ENCODE assay signal across 9 cellular contexts in genomic region chr20:49814057-49814675, GRCh38. TPM values are rescaled to one million over a fixed set of nuclear protein-coding genes. Genes with fewer than 3 reads are reported as not detected.
A peak's percentile ranks its signal among the peaks of the same experiment; 100 is the strongest.
DNase-seq lines count a peak whose midpoint lies in the region; ATAC-seq and TF ChIP-seq lines count a peak whose summit lies in the region.
"Had no signal": no experiment of that assay in that cellular context is flagged by ENCODE, and none has a peak within 500 bp of the region (broad histone marks: within the 10 kb centered on the region; RNA-seq: fewer than 3 reads in every experiment).

No MANE protein-coding gene starts in this region.

- H3K36me3 Mint-ChIP-seq in T-helper 1 cell treated with Interleukin-12 subunit alpha and Interleukin-12 subunit beta and Interleukin-4 antibody, amounts not matched to agents 30 μg/mL and 1 μg/mL, for 36 hours (ENCODE audit: low read depth): peaks cover 34% of the 10 kb centered on the region

- H3K27me3 Mint-ChIP-seq in T-helper 1 cell treated with Interleukin-12 subunit alpha and Interleukin-12 subunit beta and Interleukin-4 antibody, amounts not matched to agents 30 μg/mL and 1 μg/mL, for 36 hours (ENCODE audit: low read depth): no peaks in the 10 kb centered on the region

- H3F3A ChIP-seq in OCI-LY1 (ENCODE audit: insufficient read depth, low read length): no peaks in the 10 kb centered on the region

- peak overlapping the region; percentile 96 for H3K9ac ChIP-seq in OCI-LY1 (ENCODE audit: low read length)

- H4K20me1 ChIP-seq in OCI-LY1 (ENCODE audit: insufficient read depth, low read length): no peaks in the 10 kb centered on the region

- H3K4me1 Mint-ChIP-seq in T-helper 1 cell treated with Interleukin-12 subunit alpha and Interleukin-12 subunit beta and Interleukin-4 antibody, amounts not matched to agents 30 μg/mL and 1 μg/mL, for 36 hours (ENCODE audit: low read depth): peaks cover 43% of the 10 kb centered on the region

- H3K27ac ChIP-seq in OCI-LY1 (ENCODE audit: low read depth, low read length, poor library complexity, severe bottlenecking) (peak overlapping the region; percentile 85), esophagus squamous epithelium (peak overlapping the region; percentile 88 to 99 (median 96)), spleen (peak overlapping the region; percentile 89 to 100 (median 98))

- H3K27ac Mint-ChIP-seq in T-helper 1 cell treated with Interleukin-12 subunit alpha and Interleukin-12 subunit beta and Interleukin-4 antibody, amounts not matched to agents 30 μg/mL and 1 μg/mL, for 36 hours: peak overlapping the region; percentile 97

- 39 to 43% methylated on average over 5 of the region's 5 CpGs for WGBS in esophagus squamous epithelium, 2 donors
- WGBS in spleen, 5 donors: 29 to 70% (median 49%) methylated on average over 5 of the region's 5 CpGs

- no peak for DNase-seq in T-helper 1 cell
- no peak for DNase-seq in esophagus squamous epithelium (lab: John Stamatoyannopoulos, UW)
- no peak for DNase-seq in spleen
- no peak for DNase-seq in NCI-H69 (lab: John Stamatoyannopoulos, UW)
- DNase-seq: NCI-H226 had no signal

- H3K4me1 ChIP-seq in OCI-LY1 (ENCODE audit: insufficient read depth, low read length, severe bottlenecking) (peaks cover 30% of the 10 kb centered on the region), esophagus squamous epithelium (peaks cover 13 to 83% (median 25%) of the 10 kb centered on the region in 3 donors), spleen (peaks cover 12 to 76% (median 36%) of the 10 kb centered on the region in 6 donors)

- no peak overlapping the region for H2AFZ ChIP-seq in OCI-LY1 (ENCODE audit: low read length)

- H3K9me3 Mint-ChIP-seq in T-helper 1 cell treated with Interleukin-12 subunit alpha and Interleukin-12 subunit beta and Interleukin-4 antibody, amounts not matched to agents 30 μg/mL and 1 μg/mL, for 36 hours: no peaks in the 10 kb centered on the region

- H3K4me3 ChIP-seq in OCI-LY1 (ENCODE audit: low read depth, low read length, poor library complexity, severe bottlenecking) (peak overlapping the region; percentile 86), esophagus squamous epithelium (peak overlapping the region in 2 of 4 donors; percentile 71 to 94), spleen (peak overlapping the region in 5 of 8 donors; percentile 15 to 93 (median 83))

- intact Hi-C loops in esophagus squamous epithelium (cut with DNase I) (no loop called here), spleen (cut with DNase I; ENCODE audit: low total_unique reads) (loop anchor here (5.0 kb wide), 1 partner anchor 102 kb away; the partner anchor contains the start of gene B4GALT5)

- H3K79me2 ChIP-seq in OCI-LY1 (ENCODE audit: insufficient read depth, low read length): peaks cover 6% of the 10 kb centered on the region

- TF ChIP-seq CTCF in OCI-LY1 (IDR thresholded peaks at IDR 0.05; ENCODE audit: low read length): no peak
- TF ChIP-seq CTCF in esophagus squamous epithelium (IDR thresholded peaks at IDR 0.05): no peak
- no peak for TF ChIP-seq CTCF in spleen (IDR thresholded peaks at IDR 0.05 in 8 of 11, conservative IDR thresholded peaks at IDR 0.05 in 3 of 11)

- TF ChIP-seq POLR2A in esophagus squamous epithelium (IDR thresholded peaks at IDR 0.05) (no peak), spleen (IDR thresholded peaks at IDR 0.05) (no peak)

- no peaks in the 10 kb centered on the region for H3K9me2 ChIP-seq in OCI-LY1 (ENCODE audit: low read depth, low read length)

- H3K4me2 ChIP-seq in OCI-LY1 (ENCODE audit: low read length): peak overlapping the region; percentile 98

- ATAC-seq in GM18867 (IDR thresholded peaks at IDR 0.05; ENCODE audit: unreplicated experiment) (no peak), GM21447 (IDR thresholded peaks at IDR 0.05; ENCODE audit: unreplicated experiment) (no peak)

- peak overlapping the region; percentile 97 for H3K4me3 Mint-ChIP-seq in T-helper 1 cell treated with Interleukin-12 subunit alpha and Interleukin-12 subunit beta and Interleukin-4 antibody, amounts not matched to agents 30 μg/mL and 1 μg/mL, for 36 hours

- no peaks in the 10 kb centered on the region for H3K27me3 ChIP-seq in OCI-LY1 (ENCODE audit: insufficient read depth, low read length)
- H3K27me3 ChIP-seq in esophagus squamous epithelium: no peaks in the 10 kb centered on the region
- H3K27me3 ChIP-seq in spleen (replicated peaks in 1 of 7): no peaks in the 10 kb centered on the region

- no peaks in the 10 kb centered on the region; the same call in 1 of the 2 replicates for H3K9me3 ChIP-seq in OCI-LY1 (ENCODE audit: low read length)
- H3K9me3 ChIP-seq in esophagus squamous epithelium: no peaks in the 10 kb centered on the region
- H3K9me3 ChIP-seq in spleen: no peaks in the 10 kb centered on the region

- H3K36me3 ChIP-seq in OCI-LY1 (ENCODE audit: insufficient read depth, low read length) (peaks cover 43% of the 10 kb centered on the region), esophagus squamous epithelium (peaks cover 0 to 35% (median 0%) of the 10 kb centered on the region in 3 donors), spleen (peaks cover 0 to 46% (median 23%) of the 10 kb centered on the region in 6 donors)

RNA-seq across cellular contexts. Expression of gene SLC9A8, which starts 1.5 kb away (rescaled TPM):
- total RNA-seq in esophagus squamous epithelium (10 to 100 TPM; 11.5 to 14.1 (median 11.9) TPM), spleen (10 to 100 TPM; 15.9 to 35.3 (median 28.6) TPM)
- 10 to 100 TPM in 1 of 3 donors, 1 to 10 TPM in 2; 4.6 to 11.9 (median 8.9) TPM for polyA plus RNA-seq in spleen
